ENCODE assay signal across 15 cellular contexts in genomic region chr9:79774356-79774755, GRCh38.
DNase-seq lines count a peak whose midpoint lies in the region; ATAC-seq lines count a peak whose summit lies in the region.
"Had no signal": no experiment of that assay in that cellular context is flagged by ENCODE, and none has a peak within 500 bp of the region (broad histone marks: within the 10 kb centered on the region; RNA-seq: fewer than 3 reads in every experiment).

No MANE protein-coding gene starts in this region.

- H3K4me1 Mint-ChIP-seq in activated T-helper 17 cell treated with anti-CD3 and anti-CD28 coated beads, Interleukin-2, amount 50 U/mL, for 72 hours: no peaks in the 10 kb centered on the region
- H3K4me1 Mint-ChIP-seq: CD14-positive monocyte; CD4-positive, alpha-beta memory T cell had no signal

- no peak overlapping the region for H3K4me3 ChIP-seq in mesendoderm (ENCODE audit: low read length)
- H3K4me3 ChIP-seq: BLaER1, GM12878 had no signal

- no peak overlapping the region for H4K8ac ChIP-seq in mesendoderm (ENCODE audit: low read depth, low read length)

- H3K18ac ChIP-seq in mesendoderm (ENCODE audit: low read length): no peak overlapping the region

- DNase-seq in amniotic epithelial cell (ENCODE audit: low read depth) (peak; percentile 11), mesendoderm (no peak), renal cortical epithelial cell (ENCODE audit: low read depth) (peak; percentile 25), AG08396 (ENCODE audit: low spot score) (no peak)
- no peak for DNase-seq in stimulated activated CD4-positive, alpha-beta T cell treated with anti-CD3 and anti-CD28 coated beads, Interleukin-15, amount 100 ng/mL, for 24 hours
- DNase-seq: ACHN; CD4-positive, alpha-beta memory T cell; DMS153; DMS79; GF-D8; H9 had no signal

- no peaks in the 10 kb centered on the region for H3K36me3 ChIP-seq in mesendoderm (ENCODE audit: control insufficient read depth, insufficient read depth, low read length)
- H3K36me3 ChIP-seq: BLaER1 had no signal

- H3K27ac Mint-ChIP-seq in activated T-helper 17 cell treated with anti-CD3 and anti-CD28 coated beads, Interleukin-2, amount 50 U/mL, for 72 hours: no peak overlapping the region
- H3K27ac Mint-ChIP-seq: CD14-positive monocyte; CD4-positive, alpha-beta memory T cell; H9 had no signal

- H2BK120ac ChIP-seq in mesendoderm (ENCODE audit: low read depth, low read length): peak overlapping the region; percentile 21

- H2BK15ac ChIP-seq in mesendoderm (replicated peaks; ENCODE audit: low read depth): no peak overlapping the region

- H3K79me2 ChIP-seq in mesendoderm (ENCODE audit: control insufficient read depth, insufficient read depth, low read length): no peaks in the 10 kb centered on the region

- no peak overlapping the region for H3K4ac ChIP-seq in mesendoderm (ENCODE audit: low read depth, low read length)

- H3K4me2 ChIP-seq in mesendoderm (ENCODE audit: low read length): no peak overlapping the region
- H3K4me2 ChIP-seq: BLaER1 had no signal

- no peak overlapping the region for H3K56ac ChIP-seq in mesendoderm (ENCODE audit: low read length)

- ATAC-seq in activated T-helper 17 cell treated with anti-CD3 and anti-CD28 coated beads, Interleukin-2, amount 50 U/mL, for 72 hours (replicated peaks): no peak
- ATAC-seq: GM12878 had no signal

- no peak overlapping the region for H2BK5ac ChIP-seq in mesendoderm (ENCODE audit: low read length)

- no CpG with 5 or more reads among the region's 1 CpG for WGBS in mesendoderm (ENCODE audit: extremely low coverage, insufficient coverage, low lambda C conversion rate)

- H3K4me1 ChIP-seq in mesendoderm (ENCODE audit: control insufficient read depth, low read depth, low read length): no peaks in the 10 kb centered on the region
- H3K4me1 ChIP-seq: BLaER1 had no signal

- H3K27me3 Mint-ChIP-seq in activated T-helper 17 cell treated with anti-CD3 and anti-CD28 coated beads, Interleukin-2, amount 50 U/mL, for 72 hours: peaks cover 9% of the 10 kb centered on the region

- H3K27me3 ChIP-seq in mesendoderm (ENCODE audit: insufficient read depth, low read length, poor library complexity): no peaks in the 10 kb centered on the region
- H3K27me3 ChIP-seq: BLaER1 had no signal

- no peaks in the 10 kb centered on the region for H3K36me3 Mint-ChIP-seq in activated T-helper 17 cell treated with anti-CD3 and anti-CD28 coated beads, Interleukin-2, amount 50 U/mL, for 72 hours (ENCODE audit: low read depth)
- H3K36me3 Mint-ChIP-seq: CD14-positive monocyte; CD4-positive, alpha-beta memory T cell had no signal

- H3K27ac ChIP-seq in mesendoderm (ENCODE audit: low read depth, low read length): no peak overlapping the region
- H3K27ac ChIP-seq: BLaER1 had no signal

- no peak overlapping the region for H3K23ac ChIP-seq in mesendoderm (ENCODE audit: low read length)

- no peak overlapping the region for H2AK5ac ChIP-seq in mesendoderm (ENCODE audit: low read length)

- no peaks in the 10 kb centered on the region for H3K79me1 ChIP-seq in mesendoderm (ENCODE audit: low read length)

- H3K9ac ChIP-seq in mesendoderm (ENCODE audit: low read length): no peak overlapping the region
- H3K9ac ChIP-seq: BLaER1 had no signal

- no peak overlapping the region for H4K5ac ChIP-seq in mesendoderm (ENCODE audit: low read length)

- no peak overlapping the region for H3K4me3 Mint-ChIP-seq in activated T-helper 17 cell treated with anti-CD3 and anti-CD28 coated beads, Interleukin-2, amount 50 U/mL, for 72 hours
- H3K4me3 Mint-ChIP-seq: CD14-positive monocyte; CD4-positive, alpha-beta memory T cell; H9 had no signal

- no peaks in the 10 kb centered on the region for H3K9me3 Mint-ChIP-seq in activated T-helper 17 cell treated with anti-CD3 and anti-CD28 coated beads, Interleukin-2, amount 50 U/mL, for 72 hours
- H3K9me3 Mint-ChIP-seq: CD4-positive, alpha-beta memory T cell; H9 had no signal

Comparison
In these comparisons a context has a peak if more than half of its experiments do, and no peak if none do; other contexts are left out.
1. DNase-seq: peak in amniotic epithelial cell (single experiment) and renal cortical epithelial cell (single experiment); none in mesendoderm (single experiment), stimulated activated CD4-positive, alpha-beta T cell treated with anti-CD3 and anti-CD28 coated beads, Interleukin-15, amount 100 ng/mL, for 24 hours (single experiment) and AG08396 (single experiment).